19 cellular contexts compared by ENCODE assay signal in genomic region chr2:86308984-86309695, GRCh38. TPM values are rescaled to one million over a fixed set of nuclear protein-coding genes. Genes with fewer than 3 reads are reported as not detected.
"Had no signal": no experiment of that assay in that cellular context is flagged by ENCODE, and none has a peak within 500 bp of the region (broad histone marks: within the 10 kb centered on the region; RNA-seq: fewer than 3 reads in every experiment).

No MANE protein-coding gene starts in this region.

- H3K27ac Mint-ChIP-seq: activated B cell treated with CpG ODN at 0.5 μM for 24 hours; activated CD8-positive, alpha-beta T cell treated with anti-CD3 and anti-CD28 coated beads for 36 hours; activated naive CD8-positive, alpha-beta T cell; memory B cell; nephron; stimulated activated memory B cell treated with anti-CD40 and anti-IgM and Interleukin-4, amounts not matched to agents 10 μg/mL and 1 μg/mL and 100 μg/mL, for 72 hours; T-helper 2 cell treated with Interferon-gamma antibody and Interleukin-4, amounts not matched to agents 5 μg/mL and 100 μg/mL, for 36 hours had no signal

- H3K4me3 Mint-ChIP-seq: activated B cell treated with CpG ODN at 0.5 μM for 24 hours; activated CD8-positive, alpha-beta T cell treated with anti-CD3 and anti-CD28 coated beads for 36 hours; activated naive CD8-positive, alpha-beta T cell; memory B cell; nephron; stimulated activated memory B cell treated with anti-CD40 and anti-IgM and Interleukin-4, amounts not matched to agents 10 μg/mL and 1 μg/mL and 100 μg/mL, for 72 hours; T-helper 2 cell treated with Interferon-gamma antibody and Interleukin-4, amounts not matched to agents 5 μg/mL and 100 μg/mL, for 36 hours had no signal

- H3K36me3 ChIP-seq: tibial nerve, vagina had no signal

- H3K36me3 Mint-ChIP-seq: activated naive CD8-positive, alpha-beta T cell; memory B cell; stimulated activated memory B cell treated with anti-CD40 and anti-IgM and Interleukin-4, amounts not matched to agents 10 μg/mL and 1 μg/mL and 100 μg/mL, for 72 hours had no signal

- H3K27me3 ChIP-seq: body of pancreas, tibial nerve, vagina had no signal

- H3K27me3 Mint-ChIP-seq: activated naive CD8-positive, alpha-beta T cell had no signal

- H3K9me3 Mint-ChIP-seq: activated B cell treated with CpG ODN at 0.5 μM for 24 hours; activated CD8-positive, alpha-beta T cell treated with anti-CD3 and anti-CD28 coated beads for 36 hours; memory B cell; nephron; stimulated activated memory B cell treated with anti-CD40 and anti-IgM and Interleukin-4, amounts not matched to agents 10 μg/mL and 1 μg/mL and 100 μg/mL, for 72 hours; T-helper 2 cell treated with Interferon-gamma antibody and Interleukin-4, amounts not matched to agents 5 μg/mL and 100 μg/mL, for 36 hours had no signal

- H3K4me1 Mint-ChIP-seq: activated B cell treated with CpG ODN at 0.5 μM for 24 hours; memory B cell; stimulated activated memory B cell treated with anti-CD40 and anti-IgM and Interleukin-4, amounts not matched to agents 10 μg/mL and 1 μg/mL and 100 μg/mL, for 72 hours had no signal

- ATAC-seq: activated CD8-positive, alpha-beta T cell treated with anti-CD3 and anti-CD28 coated beads for 36 hours; body of pancreas; left lobe of liver; stimulated activated memory B cell treated with anti-CD40 and anti-IgM and Interleukin-4, amounts not matched to agents 10 μg/mL and 1 μg/mL and 100 μg/mL, for 72 hours had no signal

- H3K4me1 ChIP-seq: body of pancreas, tibial nerve had no signal

- DNase-seq: activated B cell treated with CpG ODN at 0.5 μM for 24 hours; activated CD4-positive, alpha-beta T cell treated with anti-CD3 and anti-CD28 coated beads for 48 hours; activated CD8-positive, alpha-beta T cell treated with anti-CD3 and anti-CD28 coated beads for 36 hours; activated effector memory CD4-positive, alpha-beta T cell treated with anti-CD3 and anti-CD28 coated beads, Interleukin-2, amount 50 U/mL, for 16 hours; activated T-cell treated with anti-CD3 and anti-CD28 coated beads, Interleukin-2, amount 50 U/mL, for 48 hours; body of pancreas; cerebellar nuclear complex; effector memory CD4-positive, alpha-beta T cell; foreskin melanocyte; occipital lobe had no signal

- H3K9me3 ChIP-seq: body of pancreas, tibial nerve, vagina had no signal

- H3K4me3 ChIP-seq: body of pancreas, tibial nerve, vagina had no signal

- H3K27ac ChIP-seq: body of pancreas, tibial nerve, vagina had no signal

RNA-seq across cellular contexts. Expression of gene REEP1, which starts 28.3 kb away (rescaled TPM):
- total RNA-seq: activated B cell treated with CpG ODN at 0.5 μM for 24 hours, fibroblast of lung had no signal
